Comparison of ENCODE assay signal across 23 cellular contexts in genomic region chr14:97916100-97916499, GRCh38.
DNase-seq lines count a peak whose midpoint lies in the region; ATAC-seq and TF ChIP-seq lines count a peak whose summit lies in the region.
"Had no signal": no experiment of that assay in that cellular context is flagged by ENCODE, and none has a peak within 500 bp of the region (broad histone marks: within the 10 kb centered on the region; RNA-seq: fewer than 3 reads in every experiment).

No MANE protein-coding gene starts in this region.

- H3K27ac ChIP-seq in CD8-positive, alpha-beta T cell (ENCODE audit: low read depth, low read length) = no peak overlapping the region

- peaks cover 12% of the 10 kb centered on the region for H3K4me1 ChIP-seq in CD8-positive, alpha-beta T cell (ENCODE audit: insufficient read depth, low read length)
- H3K4me1 ChIP-seq: BE2C had no signal

- POLR2A ChIA-PET in CD8-positive, alpha-beta T cell (lab: Charles Lee) = no interaction called here

- H3K9me3 ChIP-seq in CD8-positive, alpha-beta T cell (ENCODE audit: low read length) = no peaks in the 10 kb centered on the region
- H3K9me3 ChIP-seq: BE2C had no signal

- H3K27me3 ChIP-seq in CD8-positive, alpha-beta T cell (ENCODE audit: insufficient read depth, low read length) = no peaks in the 10 kb centered on the region
- H3K27me3 ChIP-seq: BE2C had no signal

- no peak for TF ChIP-seq CTCF in CD8-positive, alpha-beta T cell (IDR thresholded peaks at IDR 0.05)
- no peak for TF ChIP-seq CTCF in epithelial cell of esophagus (IDR thresholded peaks at IDR 0.05; ENCODE audit: insufficient read depth, low read depth, low read length, missing control alignments)
- no peak for TF ChIP-seq CTCF in HFFc6 (IDR thresholded peaks at IDR 0.05)

- no peaks in the 10 kb centered on the region for H3K9me3 Mint-ChIP-seq in activated naive CD8-positive, alpha-beta T cell (ENCODE audit: low read depth)
- no peaks in the 10 kb centered on the region for H3K9me3 Mint-ChIP-seq in activated naive CD8-positive, alpha-beta T cell treated with anti-CD3 and anti-CD28 coated beads for 36 hours
- no peaks in the 10 kb centered on the region for H3K9me3 Mint-ChIP-seq in CD8-positive, alpha-beta T cell
- H3K9me3 Mint-ChIP-seq in HFFc6 = peaks cover 74% of the 10 kb centered on the region

- H3K27me3 Mint-ChIP-seq in activated naive CD8-positive, alpha-beta T cell = no peaks in the 10 kb centered on the region
- H3K27me3 Mint-ChIP-seq in activated naive CD8-positive, alpha-beta T cell treated with anti-CD3 and anti-CD28 coated beads for 36 hours = no peaks in the 10 kb centered on the region
- H3K27me3 Mint-ChIP-seq in CD8-positive, alpha-beta T cell (ENCODE audit: low read depth) = no peaks in the 10 kb centered on the region
- peaks cover 3% of the 10 kb centered on the region; the same call in 1 of the 2 replicates for H3K27me3 Mint-ChIP-seq in HFFc6 (ENCODE audit: insufficient read depth)

- no peak for ATAC-seq in CD8-positive, alpha-beta T cell

- peaks cover 3% of the 10 kb centered on the region for H3K36me3 Mint-ChIP-seq in activated naive CD8-positive, alpha-beta T cell
- no peaks in the 10 kb centered on the region for H3K36me3 Mint-ChIP-seq in activated naive CD8-positive, alpha-beta T cell treated with anti-CD3 and anti-CD28 coated beads for 36 hours
- H3K36me3 Mint-ChIP-seq in CD8-positive, alpha-beta T cell = no peaks in the 10 kb centered on the region
- H3K36me3 Mint-ChIP-seq in HFFc6 (ENCODE audit: low read depth) = no peaks in the 10 kb centered on the region
- H3K36me3 Mint-ChIP-seq: CD14-positive monocyte had no signal

- intact Hi-C loops in CD8-positive, alpha-beta T cell (cut with DNase I, micrococcal nuclease) = no loop called here

- peak; percentile 16 for DNase-seq in activated CD4-positive, alpha-beta T cell treated with anti-CD3 and anti-CD28 coated beads for 48 hours
- no peak for DNase-seq in activated CD4-positive, alpha-beta T cell treated with anti-CD3 and anti-CD28 coated beads for 4 hours
- no peak for DNase-seq in activated naive CD8-positive, alpha-beta T cell treated with anti-CD3 and anti-CD28 coated beads for 36 hours
- no peak for DNase-seq in CD8-positive, alpha-beta T cell
- DNase-seq in epithelial cell of esophagus (ENCODE audit: low read depth) (peak; percentile 6), HFFc6 (no peak)
- no peak for DNase-seq in stimulated activated naive CD4-positive, alpha-beta T cell treated with Interleukin-2 at 50 U/mL for 16 hours (lab: John Stamatoyannopoulos, UW)
- DNase-seq: 8988T, ACHN, BE2C, Calu3, DMS79 treated with DMSO at 0.1 percent for 48 hours, GF-D8, HCEC 1CT, IMR-90, KG1, MM.1S, NCI-H2029, NCI-H446, NCI-H524 treated with DMSO at 0.1 percent for 48 hours, NCI-H774 had no signal

- peaks cover 21% of the 10 kb centered on the region for H3K4me1 Mint-ChIP-seq in activated naive CD8-positive, alpha-beta T cell (ENCODE audit: low read depth)
- H3K4me1 Mint-ChIP-seq in activated naive CD8-positive, alpha-beta T cell treated with anti-CD3 and anti-CD28 coated beads for 36 hours = peaks cover 14% of the 10 kb centered on the region
- peaks cover 16% of the 10 kb centered on the region for H3K4me1 Mint-ChIP-seq in CD8-positive, alpha-beta T cell (ENCODE audit: low read depth)
- no peaks in the 10 kb centered on the region for H3K4me1 Mint-ChIP-seq in HFFc6 (ENCODE audit: low read depth)
- H3K4me1 Mint-ChIP-seq: CD14-positive monocyte had no signal

- H3K4me3 Mint-ChIP-seq in activated naive CD8-positive, alpha-beta T cell = no peak overlapping the region
- no peak overlapping the region for H3K4me3 Mint-ChIP-seq in activated naive CD8-positive, alpha-beta T cell treated with anti-CD3 and anti-CD28 coated beads for 36 hours
- H3K4me3 Mint-ChIP-seq in CD8-positive, alpha-beta T cell = peak overlapping the region; percentile 9
- H3K4me3 Mint-ChIP-seq in HFFc6 = no peak overlapping the region
- H3K4me3 Mint-ChIP-seq: CD14-positive monocyte had no signal

- CTCF ChIA-PET in CD8-positive, alpha-beta T cell (lab: Charles Lee) = no interaction called here

- H3K27ac Mint-ChIP-seq in activated naive CD8-positive, alpha-beta T cell = peak overlapping the region; percentile 2
- H3K27ac Mint-ChIP-seq in activated naive CD8-positive, alpha-beta T cell treated with anti-CD3 and anti-CD28 coated beads for 36 hours = no peak overlapping the region
- no peak overlapping the region for H3K27ac Mint-ChIP-seq in CD8-positive, alpha-beta T cell
- H3K27ac Mint-ChIP-seq in HFFc6 = no peak overlapping the region
- H3K27ac Mint-ChIP-seq: CD14-positive monocyte had no signal

- no peaks in the 10 kb centered on the region for H3K36me3 ChIP-seq in CD8-positive, alpha-beta T cell (ENCODE audit: insufficient read depth, low read length)
- H3K36me3 ChIP-seq: BE2C had no signal

- H3K4me3 ChIP-seq in CD8-positive, alpha-beta T cell (ENCODE audit: low read depth, low read length) = no peak overlapping the region
- no peak overlapping the region for H3K4me3 ChIP-seq in epithelial cell of esophagus (ENCODE audit: low read length)

Comparison
In these comparisons a context has a peak if more than half of its experiments do, and no peak if none do; other contexts are left out.
1. DNase-seq: peak in activated CD4-positive, alpha-beta T cell treated with anti-CD3 and anti-CD28 coated beads for 48 hours (single experiment) and epithelial cell of esophagus (single experiment); none in activated CD4-positive, alpha-beta T cell treated with anti-CD3 and anti-CD28 coated beads for 4 hours (0 of 2), activated naive CD8-positive, alpha-beta T cell treated with anti-CD3 and anti-CD28 coated beads for 36 hours (single experiment), CD8-positive, alpha-beta T cell (0 of 7), stimulated activated naive CD4-positive, alpha-beta T cell treated with Interleukin-2 at 50 U/mL for 16 hours (single experiment) and HFFc6 (single experiment).